Comparison of ENCODE assay signal across 8 cellular contexts in genomic region chr20:25540273-25540672, GRCh38. TPM values are rescaled to one million over a fixed set of nuclear protein-coding genes. Genes with fewer than 3 reads are reported as not detected.
DNase-seq lines count a peak whose midpoint lies in the region; ATAC-seq, FAIRE-seq and TF ChIP-seq lines count a peak whose summit lies in the region.

No MANE protein-coding gene starts in this region.

- intact Hi-C loops in aorta (cut with DNase I) (no loop called here), natural killer cell (cut with micrococcal nuclease) (no loop called here)

- WGBS in aorta, 2 donors, result 6 to 7% methylated on average over 9 of the region's 9 CpGs

- no peaks in the 10 kb centered on the region for H3K9me3 Mint-ChIP-seq in natural killer cell

- in situ Hi-C loops in T47D (cut with HindIII; ENCODE audit: low pct_unique_long_range_greater_than_20kb, low sequenced_read_pairs), result no loop called here

- no peaks in the 10 kb centered on the region for H3K36me3 Mint-ChIP-seq in natural killer cell

- FAIRE-seq in GM19239 (lab: Jason Lieb, UNC), result no peak

- peak; percentile 71 for DNase-seq in DMS 273 (lab: John Stamatoyannopoulos, UW; ENCODE audit: unreplicated experiment)
- peak; percentile 8 for DNase-seq in HT1080 (ENCODE audit: low read depth)
- peak; percentile 58 to 76 for DNase-seq in T47D (ENCODE audit: low read depth in 1 of 2, low spot score in 1 of 2)
- peak; percentile 66 for DNase-seq in left lobe of liver (ENCODE audit: low spot score)
- DNase-seq in aorta, result no peak
- DNase-seq in natural killer cell, result no peak
- no peak for DNase-seq in GM19239 (ENCODE audit: insufficient read length, low spot score)

- H3K27ac ChIP-seq in aorta (ENCODE audit: low read depth in 1 of 2, low read length in 2 of 2), result peak overlapping the region in 1 of 2 donors; percentile 47

- no peaks in the 10 kb centered on the region for H3K4me1 ChIP-seq in aorta (ENCODE audit: control insufficient read depth in 1 of 2, insufficient read depth in 2 of 2, low read length in 2 of 2)

- no peak overlapping the region for H3K27ac Mint-ChIP-seq in natural killer cell

- H3K27me3 Mint-ChIP-seq in natural killer cell (ENCODE audit: low read depth in 2 of 2), result no peaks in the 10 kb centered on the region

- H3K4me3 Mint-ChIP-seq in natural killer cell, result no peak overlapping the region

- no peak for TF ChIP-seq CTCF in natural killer cell (IDR thresholded peaks at IDR 0.05)

- peak; percentile 65 for ATAC-seq in left lobe of liver
- ATAC-seq in aorta (ENCODE audit: low FRiP score), result peak; percentile 62
- ATAC-seq in natural killer cell, result no peak
- ATAC-seq in GM21825 (IDR thresholded peaks at IDR 0.05; ENCODE audit: unreplicated experiment), result no peak

- H3K27me3 ChIP-seq in aorta (ENCODE audit: control insufficient read depth in 1 of 2, insufficient read depth in 2 of 2, low read length in 1 of 2), result no peaks in the 10 kb centered on the region

- no peaks in the 10 kb centered on the region for H3K36me3 ChIP-seq in aorta (ENCODE audit: control insufficient read depth in 1 of 2, insufficient read depth in 2 of 2, low read length in 1 of 2)

- peaks cover 0 to 17% of the 10 kb centered on the region in 2 donors for H3K4me1 Mint-ChIP-seq in natural killer cell

- peak overlapping the region; percentile 47 to 72 for H3K4me3 ChIP-seq in aorta (ENCODE audit: low read length in 2 of 2)

- no peaks in the 10 kb centered on the region for H3K9me3 ChIP-seq in aorta (ENCODE audit: control insufficient read depth, low read length)

RNA-seq across cellular contexts. Expression of gene NINL, which starts 45.1 kb away (rescaled TPM):
- total RNA-seq in HT1080 (2014; rRNA removed; shearing (Covaris generic)), result 0.07 TPM in 1 of 2 replicates, not detected in the other
- polyA plus RNA-seq in HT1080 (2015; cell fraction: cytosol; rRNA removed), result 0.07 and 0.19 TPM in 2 replicates
- 0.38 and 1.4 TPM in 2 replicates for polyA plus RNA-seq in HT1080 (2015; cell fraction: nucleus; rRNA removed)
- total RNA-seq in left lobe of liver, result 20.1 TPM
- total RNA-seq in aorta, result 10 to 100 TPM in 1 of 2 donors, 1 to 10 TPM in 1; 9.1 to 16.7 TPM
- 10 to 100 TPM in 1 of 2 donors, 1 to 10 TPM in 1; 6.0 to 28.3 TPM for polyA plus RNA-seq in aorta
- total RNA-seq in natural killer cell, result 1 to 10 TPM; 3.1 to 6.9 (median 4.9) TPM

Comparison
In these comparisons a context has a peak if more than half of its experiments do, and no peak if none do; other contexts are left out.
1. DNase-seq: peak in DMS 273 (single experiment), HT1080 (single experiment), T47D (2 of 2) and left lobe of liver (single experiment); none in aorta (0 of 2), natural killer cell (single experiment) and GM19239 (single experiment).
2. ATAC-seq: peak in left lobe of liver (single experiment) and aorta (single experiment); none in natural killer cell (0 of 3) and GM21825 (single experiment).